Comparison of ENCODE assay signal across 8 cellular contexts in the genomic region with DNA sequence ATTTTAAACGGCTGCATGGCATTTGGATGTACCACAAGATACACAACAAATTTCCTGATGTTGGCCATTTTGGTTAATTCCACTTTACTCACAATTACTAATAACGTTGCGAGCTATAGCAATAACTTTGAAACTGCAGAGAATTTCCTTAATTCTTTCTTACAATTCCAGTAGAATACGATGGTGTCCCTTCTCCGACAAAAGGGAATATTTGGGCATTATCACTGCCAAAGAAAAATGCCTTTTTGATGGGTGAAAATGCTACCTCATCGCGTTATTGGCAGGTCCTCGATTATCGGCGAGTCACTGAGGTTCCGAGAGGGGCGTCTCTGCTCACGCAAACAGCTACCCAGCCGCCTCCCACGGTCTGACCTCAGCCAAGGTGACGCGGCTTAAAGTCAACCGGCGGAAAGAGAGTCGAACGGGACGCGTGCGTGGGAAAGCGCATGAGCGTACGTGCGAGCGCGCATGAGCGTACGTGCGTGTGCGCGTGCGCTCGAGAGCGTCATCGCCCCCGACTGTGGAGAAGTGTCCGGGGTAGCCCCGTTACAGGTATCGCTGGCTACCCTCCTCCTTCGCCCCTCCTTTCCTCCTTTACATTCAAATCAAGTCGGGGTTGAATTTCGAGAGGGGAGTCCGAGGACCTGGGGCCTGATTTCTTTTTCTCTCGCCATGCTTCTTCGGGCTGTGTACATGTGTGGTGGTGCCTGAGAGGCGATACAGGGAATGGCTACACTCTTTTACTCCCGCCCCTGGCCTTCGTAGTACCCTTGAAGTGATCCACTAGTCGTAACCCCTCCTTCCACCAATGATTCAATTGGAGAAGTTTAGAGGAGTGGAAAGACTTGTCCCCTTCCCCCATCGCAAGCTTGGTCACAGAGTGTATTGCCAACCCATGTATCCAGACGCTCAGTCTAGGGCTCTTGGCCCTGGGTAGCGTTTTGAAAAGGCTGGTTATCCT. TPM values are rescaled to one million over a fixed set of nuclear protein-coding genes. Genes with fewer than 3 reads are reported as not detected.
DNase-seq lines count a peak whose midpoint lies in the region; ATAC-seq and TF ChIP-seq lines count a peak whose summit lies in the region.

A gene (plus strand): TSS at position 495 of the 961 bp plus-strand sequence. CDS start 931 bp downstream, outside the sequence.

- H3K9ac ChIP-seq in endodermal cell (ENCODE audit: extremely low read depth, low read length, poor library complexity, severe bottlenecking) (peak within 1 kb of the TSS; percentile 53), mesendoderm (ENCODE audit: low read length) (peak within 1 kb of the TSS; percentile 41)

- H3K27me3 ChIP-seq in Caco-2 (replicated peaks; ENCODE audit: control insufficient read depth, insufficient read depth, low read length) (no peaks in the 10 kb centered on the region), endodermal cell (ENCODE audit: control insufficient read depth, insufficient read depth, low read length, poor library complexity, severe bottlenecking) (no peaks in the 10 kb centered on the region), mesendoderm (ENCODE audit: insufficient read depth, low read length, poor library complexity) (no peaks in the 10 kb centered on the region)

- no peak within 1 kb of the TSS for H2BK15ac ChIP-seq in mesendoderm (replicated peaks; ENCODE audit: low read depth)

- H3K9me3 ChIP-seq in Caco-2 (no peaks in the 10 kb centered on the region), endodermal cell (ENCODE audit: control insufficient read depth, low read length) (no peaks in the 10 kb centered on the region)

- H3K4me3 ChIP-seq in Caco-2 (ENCODE audit: low read depth, low read length) (peak within 1 kb of the TSS; percentile 83), endodermal cell (ENCODE audit: low read length) (peak within 1 kb of the TSS; percentile 95), mesendoderm (ENCODE audit: low read length) (peak within 1 kb of the TSS; percentile 16)

- intact Hi-C loops in Caco-2 (cut with micrococcal nuclease; ENCODE audit: unreplicated experiment) = no loop called here

- H2AK5ac ChIP-seq in mesendoderm (ENCODE audit: low read length) = no peak within 1 kb of the TSS

- H3K27ac Mint-ChIP-seq in Caco-2 (ENCODE audit: unreplicated experiment) (peak within 1 kb of the TSS; percentile 86), endodermal cell (peak within 1 kb of the TSS; percentile 97)

- WGBS in endodermal cell (ENCODE audit: insufficient coverage in 1 of 2, insufficient read length in 1 of 2), 2 experiments = 13 to 37% methylated on average over 32 to 51 of the region's 56 CpGs
- no CpG with 5 or more reads among the region's 56 CpGs for WGBS in mesendoderm (ENCODE audit: extremely low coverage, insufficient coverage, low lambda C conversion rate)

- ATAC-seq in GM21381 (IDR thresholded peaks at IDR 0.05; ENCODE audit: unreplicated experiment) = peak; percentile 94

- H3K18ac ChIP-seq in mesendoderm (ENCODE audit: low read length) = no peak within 1 kb of the TSS

- H3K4me1 Mint-ChIP-seq in Caco-2 (ENCODE audit: low read depth, unreplicated experiment) (peaks cover 15% of the 10 kb centered on the region), endodermal cell (peaks cover 30% of the 10 kb centered on the region)

- H3K27me3 Mint-ChIP-seq in Caco-2 (ENCODE audit: insufficient read depth, unreplicated experiment) = no peaks in the 10 kb centered on the region
- H3K27me3 Mint-ChIP-seq in endodermal cell (ENCODE audit: insufficient read depth) = no peaks in the 10 kb centered on the region

- TSS peak; percentile 36 for BruUV-seq in Caco-2 (replicated peaks; lab: Mats Ljungman, UMichigan)

- H3K27ac ChIP-seq in endodermal cell (ENCODE audit: low read depth, low read length) (no peak within 1 kb of the TSS), mesendoderm (ENCODE audit: low read depth, low read length) (peak within 1 kb of the TSS; percentile 19)

- H3K9me3 Mint-ChIP-seq in Caco-2 (ENCODE audit: unreplicated experiment) (no peaks in the 10 kb centered on the region), endodermal cell (no peaks in the 10 kb centered on the region)

- no peak within 1 kb of the TSS for H2BK120ac ChIP-seq in mesendoderm (ENCODE audit: low read depth, low read length)

- H3K4ac ChIP-seq in mesendoderm (ENCODE audit: low read depth, low read length) = no peak within 1 kb of the TSS

- no peaks in the 10 kb centered on the region for H3K36me3 ChIP-seq in Caco-2 (ENCODE audit: control insufficient read depth, insufficient read depth, low read length)
- H3K36me3 ChIP-seq in endodermal cell (ENCODE audit: control insufficient read depth, insufficient read depth, low read length) = no peaks in the 10 kb centered on the region
- no peaks in the 10 kb centered on the region for H3K36me3 ChIP-seq in mesendoderm (ENCODE audit: control insufficient read depth, insufficient read depth, low read length)

- TF ChIP-seq CTCF in Caco-2 (IDR thresholded peaks at IDR 0.05; ENCODE audit: insufficient read depth in 1 of 2, low read depth in 1 of 2, low read length in 1 of 2, severe bottlenecking in 1 of 2, unreplicated experiment in 1 of 2) (no peak), endodermal cell (conservative IDR thresholded peaks at IDR 0.05) (no peak)

- peak within 1 kb of the TSS; percentile 65 for H3K56ac ChIP-seq in mesendoderm (ENCODE audit: low read length)

- H2BK5ac ChIP-seq in mesendoderm (ENCODE audit: low read length) = no peak within 1 kb of the TSS

- POLR2A ChIA-PET in Caco-2 (lab: Charles Lee) = no interaction called here

- peak; percentile 79 to 85 for DNase-seq in Caco-2
- DNase-seq in HUDEP-2 (lab: John Stamatoyannopoulos, UW; ENCODE audit: unreplicated experiment in 76 of 76) = peak; percentile 10 to 96 (median 88)
- peak; percentile 88 for DNase-seq in NOMO-1 treated with dmso at 0.1 percent for 144 hours (lab: John Stamatoyannopoulos, UW; ENCODE audit: unreplicated experiment)
- peak; percentile 63 to 84 (median 79) for DNase-seq in activated CD8-positive, alpha-beta memory T cell treated with anti-CD3 and anti-CD28 coated beads for 48 hours (ENCODE audit: low read depth in 2 of 3, low spot score in 2 of 3)
- DNase-seq in endodermal cell = peak; percentile 72
- peak; percentile 86 for DNase-seq in mesendoderm
- peak; percentile 90 for DNase-seq in stimulated activated CD8-positive, alpha-beta memory T cell treated with anti-CD3 and anti-CD28 coated beads, Interleukin-12 subunit alpha, Interleukin-12 subunit beta, amount 100 ng/mL, for 4 hours (ENCODE audit: low read depth)

- H3K4me1 ChIP-seq in Caco-2 (peaks cover 8% of the 10 kb centered on the region), endodermal cell (ENCODE audit: control insufficient read depth, insufficient read depth, low read length) (no peaks in the 10 kb centered on the region), mesendoderm (ENCODE audit: control insufficient read depth, low read depth, low read length) (no peaks in the 10 kb centered on the region)

- H3K36me3 Mint-ChIP-seq in Caco-2 (ENCODE audit: insufficient read depth, unreplicated experiment) (peaks cover 6% of the 10 kb centered on the region), endodermal cell (ENCODE audit: low read depth) (peaks cover 2% of the 10 kb centered on the region)

- H3K23ac ChIP-seq in mesendoderm (ENCODE audit: low read length) = no peak within 1 kb of the TSS

- H4K5ac ChIP-seq in mesendoderm (ENCODE audit: low read length) = no peak within 1 kb of the TSS

- CTCF ChIA-PET in Caco-2 (lab: Charles Lee) = no interaction called here

- H4K8ac ChIP-seq in mesendoderm (ENCODE audit: low read depth, low read length) = no peak within 1 kb of the TSS

- no peaks in the 10 kb centered on the region for H3K79me2 ChIP-seq in mesendoderm (ENCODE audit: control insufficient read depth, insufficient read depth, low read length)

- H3K79me1 ChIP-seq in mesendoderm (ENCODE audit: low read length) = no peaks in the 10 kb centered on the region

- peak within 1 kb of the TSS; percentile 89 for H3K4me3 Mint-ChIP-seq in Caco-2 (ENCODE audit: unreplicated experiment)
- peak within 1 kb of the TSS; percentile 83 for H3K4me3 Mint-ChIP-seq in endodermal cell

- peak within 1 kb of the TSS; percentile 13 for H3K4me2 ChIP-seq in mesendoderm (ENCODE audit: low read length)

RNA-seq across cellular contexts. Expression of the gene that starts here (rescaled TPM):
- total RNA-seq in Caco-2 (2022) = 11.1 and 13.1 TPM in 2 replicates
- total RNA-seq in endodermal cell = 10 to 100 TPM in 1 of 2 donors, 1 to 10 TPM in 1; 7.8 to 10.5 TPM
- 7.7 TPM for polyA plus RNA-seq in endodermal cell (2013, experiment 1 of 2)
- 5.8 TPM for polyA plus RNA-seq in endodermal cell (2013, experiment 2 of 2)
- 1.8 TPM for polyA plus RNA-seq in mesendoderm (2013, experiment 1 of 2)
- 1.7 TPM for polyA plus RNA-seq in mesendoderm (2013, experiment 2 of 2)

Comparison
In these comparisons a context has a peak if more than half of its experiments do, and no peak if none do; other contexts are left out.
1. H3K4me3 ChIP-seq: peak in every context shown above with its lines; median percentile 95 in endodermal cell; 83 in Caco-2; 16 in mesendoderm.